1 cellular context compared by ENCODE assay signal in the genomic region with DNA sequence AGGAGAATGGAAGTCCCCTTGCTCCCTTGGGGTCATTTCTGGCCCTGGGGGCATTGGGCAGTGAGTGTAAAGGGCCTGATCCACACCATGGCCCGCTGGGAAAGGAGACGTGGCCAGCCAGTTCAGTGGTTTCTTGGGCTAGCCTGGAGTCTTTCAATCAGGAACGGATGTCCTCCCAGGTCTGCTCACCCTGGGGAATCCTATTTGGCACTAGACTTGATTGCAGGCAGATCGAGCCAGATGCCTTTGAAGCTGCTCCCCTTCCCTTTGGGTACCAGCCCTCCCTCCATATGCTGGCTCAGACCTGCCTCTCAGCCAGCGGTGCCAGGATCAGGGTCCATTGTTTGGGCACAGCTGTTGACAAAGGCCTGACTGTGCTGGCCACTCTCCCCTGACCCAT.
TF ChIP-seq lines count a peak whose summit lies in the region.

No MANE protein-coding gene starts in this region.

TF ChIP-seq in IMR-90, 13 proteins besides CTCF, POLR2A, EP300 and RAD21:
- TF ChIP-seq CHD1 (IDR thresholded peaks at IDR 0.05; ENCODE audit: low read depth, low read length) = no peak
- no peak for TF ChIP-seq MAZ (IDR thresholded peaks at IDR 0.05; ENCODE audit: borderline replicate concordance, low read depth, low read length)
- TF ChIP-seq, protein P1, sequence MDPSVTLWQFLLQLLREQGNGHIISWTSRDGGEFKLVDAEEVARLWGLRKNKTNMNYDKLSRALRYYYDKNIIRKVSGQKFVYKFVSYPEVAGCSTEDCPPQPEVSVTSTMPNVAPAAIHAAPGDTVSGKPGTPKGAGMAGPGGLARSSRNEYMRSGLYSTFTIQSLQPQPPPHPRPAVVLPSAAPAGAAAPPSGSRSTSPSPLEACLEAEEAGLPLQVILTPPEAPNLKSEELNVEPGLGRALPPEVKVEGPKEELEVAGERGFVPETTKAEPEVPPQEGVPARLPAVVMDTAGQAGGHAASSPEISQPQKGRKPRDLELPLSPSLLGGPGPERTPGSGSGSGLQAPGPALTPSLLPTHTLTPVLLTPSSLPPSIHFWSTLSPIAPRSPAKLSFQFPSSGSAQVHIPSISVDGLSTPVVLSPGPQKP (IDR thresholded peaks at IDR 0.05; ENCODE audit: borderline replicate concordance, low read depth, low read length) = no peak
- no peak for TF ChIP-seq NFE2L2 (IDR thresholded peaks at IDR 0.05; ENCODE audit: low read depth, low read length)
